Comparison of ENCODE assay signal across 28 cellular contexts in the genomic region with DNA sequence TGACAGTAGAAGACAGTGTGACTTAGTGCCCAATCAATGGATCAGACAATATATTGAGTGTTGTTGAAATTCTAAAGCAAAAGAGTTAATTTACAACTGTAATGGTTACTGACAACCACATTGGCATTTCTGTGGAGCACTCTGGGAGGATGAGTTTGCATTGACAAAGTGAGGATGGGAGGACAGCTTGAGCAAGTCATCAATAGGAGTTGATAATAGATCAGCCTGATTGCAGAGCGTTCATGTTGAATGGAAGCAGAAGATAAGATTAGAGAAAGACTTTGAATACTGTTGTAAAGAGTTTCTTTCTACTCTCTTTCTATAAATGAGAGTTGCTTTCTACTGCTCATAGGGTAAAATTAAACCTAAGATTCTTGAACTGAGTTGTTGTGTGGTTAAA.
"Had no signal": no experiment of that assay in that cellular context is flagged by ENCODE, and none has a peak within 500 bp of the region (broad histone marks: within the 10 kb centered on the region; RNA-seq: fewer than 3 reads in every experiment).

No MANE protein-coding gene starts in this region.

- H3K4me3 Mint-ChIP-seq: activated CD4-positive, alpha-beta memory T cell treated with anti-CD3 and anti-CD28 coated beads for 36 hours; activated CD4-positive, alpha-beta T cell treated with anti-CD3 and anti-CD28 coated beads, Interleukin-2, amount 10 ng/mL, durations not matched to agents 7 days and 5 days; activated naive CD8-positive, alpha-beta T cell treated with anti-CD3 and anti-CD28 coated beads, Interleukin-2, amount 50 U/mL, for 24 hours; activated T-cell treated with anti-CD3 and anti-CD28 coated beads, Interleukin-2, amount 50 U/mL, for 4 hours; central memory CD8-positive, alpha-beta T cell; T-cell had no signal

- H3K9me3 Mint-ChIP-seq: activated CD4-positive, alpha-beta memory T cell treated with anti-CD3 and anti-CD28 coated beads for 36 hours; activated CD4-positive, alpha-beta T cell treated with anti-CD3 and anti-CD28 coated beads, Interleukin-2, amount 10 ng/mL, durations not matched to agents 7 days and 5 days; activated naive CD4-positive, alpha-beta T cell treated with anti-CD3 and anti-CD28 coated beads, Interleukin-2, amount 50 U/mL, for 72 hours; activated naive CD8-positive, alpha-beta T cell treated with anti-CD3 and anti-CD28 coated beads, Interleukin-2, amount 50 U/mL, for 24 hours; activated T-cell treated with anti-CD3 and anti-CD28 coated beads, Interleukin-2, amount 50 U/mL, for 4 hours; central memory CD8-positive, alpha-beta T cell; T-cell had no signal

- H3K4me3 ChIP-seq: ascending aorta, body of pancreas, MG63, SK-N-MC had no signal

- H3K27ac ChIP-seq: ascending aorta, body of pancreas, SK-N-MC had no signal

- H3K27me3 Mint-ChIP-seq: activated CD4-positive, alpha-beta memory T cell treated with anti-CD3 and anti-CD28 coated beads for 36 hours; activated CD4-positive, alpha-beta T cell treated with anti-CD3 and anti-CD28 coated beads, Interleukin-2, amount 10 ng/mL, durations not matched to agents 7 days and 5 days; activated naive CD8-positive, alpha-beta T cell treated with anti-CD3 and anti-CD28 coated beads, Interleukin-2, amount 50 U/mL, for 24 hours; central memory CD8-positive, alpha-beta T cell; T-cell had no signal

- H3K36me3 ChIP-seq: ascending aorta, MG63 had no signal

- ATAC-seq: activated naive CD4-positive, alpha-beta T cell treated with anti-CD3 and anti-CD28 coated beads, Interleukin-2, amount 50 U/mL, for 72 hours; activated naive CD8-positive, alpha-beta T cell treated with anti-CD3 and anti-CD28 coated beads, Interleukin-2, amount 50 U/mL, for 24 hours; activated T-cell treated with anti-CD3 and anti-CD28 coated beads, Interleukin-2, amount 50 U/mL, for 4 hours; body of pancreas; Panc1; Right ventricle myocardium inferior; T-cell had no signal

- H3K9me3 ChIP-seq: ascending aorta, body of pancreas, MG63 had no signal

- H3K27me3 ChIP-seq: ascending aorta, body of pancreas, MG63 had no signal

- DNase-seq: activated CD4-positive, alpha-beta memory T cell treated with anti-CD3 and anti-CD28 coated beads for 36 hours; activated CD4-positive, alpha-beta T cell treated with anti-CD3 and anti-CD28 coated beads, Interleukin-2, amount 10 ng/mL, durations not matched to agents 7 days and 5 days; activated CD4-positive, CD25-positive, alpha-beta regulatory T cell; activated CD8-positive, alpha-beta memory T cell treated with anti-CD3 and anti-CD28 coated beads for 24 hours; activated effector memory CD4-positive, alpha-beta T cell treated with anti-CD3 and anti-CD28 coated beads, Interleukin-2, amount 50 U/mL, for 16 hours; activated naive CD4-positive, alpha-beta T cell treated with Interleukin-2 at 50 U/mL for 16 hours; activated naive CD8-positive, alpha-beta T cell treated with anti-CD3 and anti-CD28 coated beads, Interleukin-2, amount 50 U/mL, for 24 hours; activated T-cell treated with anti-CD3 and anti-CD28 coated beads, Interleukin-2, amount 50 U/mL, for 4 hours; amniotic stem cell; body of pancreas; MG63; MV-4-11; NCI-H1092 treated with DMSO at 0.1 percent for 48 hours; NCI-H1417 treated with DMSO at 0.1 percent for 48 hours; NCI-H1694; NCI-H2029 treated with DMSO at 0.1 percent for 48 hours; NCI-H510A treated with DMSO at 0.1 percent for 48 hours; NCI-H69; NK-92 treated with Interleukin-12 subunit alpha and Interleukin-12 subunit beta, amount 100 ng/mL, for 24 hours; OCI-M1; RPMI8226; T-cell had no signal

- H3K36me3 Mint-ChIP-seq: activated CD4-positive, alpha-beta memory T cell treated with anti-CD3 and anti-CD28 coated beads for 36 hours had no signal

- H3K27ac Mint-ChIP-seq: activated CD4-positive, alpha-beta memory T cell treated with anti-CD3 and anti-CD28 coated beads for 36 hours; activated CD4-positive, alpha-beta T cell treated with anti-CD3 and anti-CD28 coated beads, Interleukin-2, amount 10 ng/mL, durations not matched to agents 7 days and 5 days; activated naive CD4-positive, alpha-beta T cell treated with anti-CD3 and anti-CD28 coated beads, Interleukin-2, amount 50 U/mL, for 72 hours; activated naive CD8-positive, alpha-beta T cell treated with anti-CD3 and anti-CD28 coated beads, Interleukin-2, amount 50 U/mL, for 24 hours; T-cell had no signal
